Comparison of ENCODE assay signal across 14 cellular contexts in the genomic region with DNA sequence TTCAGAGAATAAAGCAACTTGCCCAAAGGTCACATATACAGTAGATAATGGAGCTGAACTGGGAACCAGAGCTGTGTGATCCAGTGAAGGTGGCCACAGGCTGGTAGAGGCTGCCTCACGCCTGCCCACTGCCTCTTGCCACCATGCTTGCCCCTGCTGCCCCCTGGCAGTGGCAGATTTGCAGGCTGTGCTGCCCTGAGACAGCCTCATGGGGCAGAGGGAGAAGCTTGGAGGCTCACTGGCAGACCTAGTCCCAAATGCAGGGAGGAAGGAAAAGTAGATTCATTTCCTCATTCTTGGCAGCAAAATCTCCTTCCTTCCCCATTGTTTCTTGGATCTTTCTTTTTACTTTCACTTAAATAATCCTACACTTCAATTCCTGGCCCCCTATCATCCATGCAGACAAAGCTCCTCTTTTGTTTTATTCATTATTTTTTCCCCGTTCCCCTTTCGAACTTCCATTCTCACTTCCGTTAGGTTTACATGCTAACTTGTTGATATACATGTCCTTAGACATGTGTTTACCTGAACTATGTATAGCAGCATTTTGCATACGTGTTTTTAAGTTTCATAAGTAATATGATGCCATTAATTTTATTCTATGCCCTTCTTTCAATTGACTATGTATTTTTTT.
DNase-seq lines count a peak whose midpoint lies in the region; ATAC-seq and TF ChIP-seq lines count a peak whose summit lies in the region.
"Had no signal": no experiment of that assay in that cellular context is flagged by ENCODE, and none has a peak within 500 bp of the region (broad histone marks: within the 10 kb centered on the region; RNA-seq: fewer than 3 reads in every experiment).

No MANE protein-coding gene starts in this region.

- no peak overlapping the region for H4K91ac ChIP-seq in neuronal stem cell (ENCODE audit: low read depth, low read length, poor library complexity)

- peaks cover 28% of the 10 kb centered on the region for H3K4me1 Mint-ChIP-seq in activated naive CD4-positive, alpha-beta T cell treated with anti-CD3 and anti-CD28 coated beads for 36 hours (ENCODE audit: low read depth)

- no peaks in the 10 kb centered on the region for H3K36me3 Mint-ChIP-seq in activated naive CD4-positive, alpha-beta T cell treated with anti-CD3 and anti-CD28 coated beads for 36 hours (ENCODE audit: low read depth)
- H3K36me3 Mint-ChIP-seq: activated naive CD4-positive, alpha-beta T cell treated with anti-CD3 and anti-CD28 coated beads, Interleukin-2, amount 50 U/mL, for 24 hours had no signal

- no peak for TF ChIP-seq RAD21 in SK-N-SH (IDR thresholded peaks at IDR 0.05; ENCODE audit: low read length)

- H3K27me3 ChIP-seq in SK-N-SH (ENCODE audit: insufficient read depth): no peaks in the 10 kb centered on the region
- no peaks in the 10 kb centered on the region for H3K27me3 ChIP-seq in RWPE2 (ENCODE audit: insufficient read depth, poor library complexity, severe bottlenecking)
- no peaks in the 10 kb centered on the region for H3K27me3 ChIP-seq in right cardiac atrium (ENCODE audit: control insufficient read depth, insufficient read depth)
- no peaks in the 10 kb centered on the region for H3K27me3 ChIP-seq in thymus (ENCODE audit: control insufficient read depth, insufficient read depth)
- H3K27me3 ChIP-seq in neuronal stem cell (ENCODE audit: control insufficient read depth in 3 of 3, insufficient read depth in 3 of 3, low read depth in 1 of 3, low read length in 3 of 3): peaks cover 0 to 4% (median 0%) of the 10 kb centered on the region in 3 experiments
- no peaks in the 10 kb centered on the region for H3K27me3 ChIP-seq in PC-3 (ENCODE audit: low read length)
- H3K27me3 ChIP-seq: heart left ventricle, sigmoid colon had no signal

- H3K23ac ChIP-seq in neuronal stem cell (ENCODE audit: low read depth, low read length, poor library complexity): no peak overlapping the region

- POLR2A ChIA-PET in SK-N-SH (lab: Yijun Ruan, JAX): no interaction called here
- POLR2A ChIA-PET in PC-3 (lab: Charles Lee; ENCODE audit: unreplicated experiment): interaction anchor here (0.6 kb wide), 1 partner anchor 17 kb away, joined by 3 read pairs; no protein-coding TSS in a partner anchor

- no peaks in the 10 kb centered on the region for H3K9me2 ChIP-seq in SK-N-SH
- no peaks in the 10 kb centered on the region for H3K9me2 ChIP-seq in PC-3 (replicated peaks; ENCODE audit: low read length)

- no peak for DNase-seq in SK-N-SH
- DNase-seq in RWPE2 (ENCODE audit: low spot score): no peak
- peak in 2 of 3 donors; percentile 46 to 65 for DNase-seq in right cardiac atrium
- DNase-seq in neuronal stem cell (ENCODE audit: low spot score): no peak
- DNase-seq in PC-3: no peak
- no peak for DNase-seq in activated naive CD4-positive, alpha-beta T cell treated with anti-CD3 and anti-CD28 coated beads for 36 hours
- DNase-seq: activated CD4-positive, alpha-beta T cell treated with anti-CD3 and anti-CD28 coated beads, Interleukin-2, amount 50 U/mL, for 1 hour; DMS79; heart left ventricle; SHP77; sigmoid colon had no signal

- intact Hi-C loops in right cardiac atrium (cut with DNase I): no loop called here
- intact Hi-C loops in PC-3 (cut with micrococcal nuclease): no loop called here
- intact Hi-C loops in activated naive CD4-positive, alpha-beta T cell treated with anti-CD3 and anti-CD28 coated beads for 36 hours (cut with micrococcal nuclease): no loop called here

- H3K4me1 ChIP-seq in SK-N-SH (ENCODE audit: control insufficient read depth in 1 of 2, insufficient read depth in 2 of 2, low read depth in 1 of 2, low read length in 1 of 2): no peaks in the 10 kb centered on the region; a peak in 1 of 4 replicates
- H3K4me1 ChIP-seq in RWPE2 (ENCODE audit: insufficient read depth, poor library complexity, severe bottlenecking): peaks cover 21% of the 10 kb centered on the region
- no peaks in the 10 kb centered on the region for H3K4me1 ChIP-seq in right cardiac atrium (ENCODE audit: control insufficient read depth, insufficient read depth, low read length)
- peaks cover 53% of the 10 kb centered on the region for H3K4me1 ChIP-seq in thymus (ENCODE audit: control insufficient read depth, insufficient read depth, low read length)
- H3K4me1 ChIP-seq in neuronal stem cell (ENCODE audit: control insufficient read depth in 2 of 2, insufficient read depth in 1 of 2, low read depth in 1 of 2, low read length in 2 of 2): peaks cover 0 to 4% of the 10 kb centered on the region in 2 donors
- 0 out of 2 replicates have a peak, but pooled peaks cover 9% of the 10 kb centered on the region for H3K4me1 ChIP-seq in PC-3 (ENCODE audit: insufficient read depth, low read length)

- H3K4me3 Mint-ChIP-seq in activated naive CD4-positive, alpha-beta T cell treated with anti-CD3 and anti-CD28 coated beads for 36 hours: no peak overlapping the region
- H3K4me3 Mint-ChIP-seq: activated naive CD4-positive, alpha-beta T cell treated with anti-CD3 and anti-CD28 coated beads, Interleukin-2, amount 50 U/mL, for 24 hours had no signal

- H3K36me3 ChIP-seq in SK-N-SH (replicated peaks in 1 of 2; ENCODE audit: control insufficient read depth in 1 of 2, insufficient read depth in 2 of 2, low read length in 1 of 2): no peaks in the 10 kb centered on the region
- no peaks in the 10 kb centered on the region for H3K36me3 ChIP-seq in RWPE2 (ENCODE audit: low read depth)
- H3K36me3 ChIP-seq in thymus (ENCODE audit: control insufficient read depth, insufficient read depth): no peaks in the 10 kb centered on the region
- no peaks in the 10 kb centered on the region for H3K36me3 ChIP-seq in neuronal stem cell (replicated peaks in 1 of 2; ENCODE audit: control insufficient read depth in 2 of 2, insufficient read depth in 2 of 2, low read length in 2 of 2)
- no peaks in the 10 kb centered on the region for H3K36me3 ChIP-seq in PC-3 (ENCODE audit: low read depth, low read length)
- H3K36me3 ChIP-seq: heart left ventricle, sigmoid colon had no signal

- H3K27me3 Mint-ChIP-seq in activated naive CD4-positive, alpha-beta T cell treated with anti-CD3 and anti-CD28 coated beads for 36 hours (ENCODE audit: low read depth): peaks cover 3% of the 10 kb centered on the region
- H3K27me3 Mint-ChIP-seq: activated naive CD4-positive, alpha-beta T cell treated with anti-CD3 and anti-CD28 coated beads, Interleukin-2, amount 50 U/mL, for 24 hours had no signal

- WGBS in SK-N-SH (ENCODE audit: low lambda C conversion rate): 87% methylated on average over 4 of the region's 5 CpGs
- 67% methylated on average over 5 of the region's 5 CpGs for WGBS in right cardiac atrium
- WGBS in thymus: 94% methylated on average over 5 of the region's 5 CpGs
- WGBS in neuronal stem cell (ENCODE audit: extremely low coverage in 2 of 2, insufficient read length in 2 of 2, insufficient replicate concordance in 1 of 2), 2 donors: 100% methylated on average over 3 of the region's 5 CpGs; no CpG with 5 or more reads in 1 of the 2 donors

- H3K18ac ChIP-seq in neuronal stem cell (ENCODE audit: low read length): no peak overlapping the region

- H3K9me3 ChIP-seq in SK-N-SH (no peaks in the 10 kb centered on the region), RWPE2 (ENCODE audit: severe bottlenecking) (no peaks in the 10 kb centered on the region), right cardiac atrium (ENCODE audit: control insufficient read depth, low read length) (no peaks in the 10 kb centered on the region), thymus (ENCODE audit: control insufficient read depth) (no peaks in the 10 kb centered on the region), neuronal stem cell (replicated peaks in 1 of 2; ENCODE audit: control insufficient read depth in 2 of 2, insufficient read depth in 1 of 2, low read depth in 1 of 2, low read length in 2 of 2) (no peaks in the 10 kb centered on the region), PC-3 (ENCODE audit: low read length) (no peaks in the 10 kb centered on the region)
- H3K9me3 ChIP-seq: heart left ventricle, sigmoid colon had no signal

- H3K9me3 Mint-ChIP-seq in activated naive CD4-positive, alpha-beta T cell treated with anti-CD3 and anti-CD28 coated beads for 36 hours: no peaks in the 10 kb centered on the region
- H3K9me3 Mint-ChIP-seq: activated naive CD4-positive, alpha-beta T cell treated with anti-CD3 and anti-CD28 coated beads, Interleukin-2, amount 50 U/mL, for 24 hours had no signal

- H2AFZ ChIP-seq in SK-N-SH (ENCODE audit: low read depth) (no peak overlapping the region), neuronal stem cell (ENCODE audit: low read length) (no peak overlapping the region), PC-3 (ENCODE audit: low read length) (no peak overlapping the region)

- H3K4ac ChIP-seq in neuronal stem cell (ENCODE audit: low read length): no peak overlapping the region

- H2BK15ac ChIP-seq in neuronal stem cell (ENCODE audit: low read length): no peak overlapping the region

- BruUV-seq in PC-3 (replicated peaks; lab: Mats Ljungman, UMichigan): no TSS peak

- TF ChIP-seq EP300 in SK-N-SH (IDR thresholded peaks at IDR 0.05; ENCODE audit: borderline replicate concordance in 1 of 2, low read depth in 1 of 2, low read length in 1 of 2): no peak

- no peak overlapping the region for H3K27ac Mint-ChIP-seq in activated naive CD4-positive, alpha-beta T cell treated with anti-CD3 and anti-CD28 coated beads for 36 hours
- H3K27ac Mint-ChIP-seq: activated naive CD4-positive, alpha-beta T cell treated with anti-CD3 and anti-CD28 coated beads, Interleukin-2, amount 50 U/mL, for 24 hours had no signal

- H3K9ac ChIP-seq in SK-N-SH (no peak overlapping the region), neuronal stem cell (ENCODE audit: low read depth, low read length, poor library complexity) (no peak overlapping the region), PC-3 (ENCODE audit: low read length) (no peak overlapping the region)

- TF ChIP-seq CTCF in SK-N-SH (IDR thresholded peaks at IDR 0.05) (no peak), RWPE2 (IDR thresholded peaks at IDR 0.05; ENCODE audit: poor library complexity, severe bottlenecking) (no peak), PC-3 (conservative IDR thresholded peaks at IDR 0.05; ENCODE audit: low read depth, low read length) (no peak)

- CTCF ChIA-PET in SK-N-SH (lab: Yijun Ruan, JAX): interaction anchor here (0.8 to 3.5 kb wide), 3 partner anchors 8 to 68 kb away, joined by 3 to 14 read pairs (median 4); no protein-coding TSS in a partner anchor
- CTCF ChIA-PET in PC-3 (lab: Charles Lee): interaction anchor here (0.5 kb wide), 1 partner anchor 112 kb away, joined by 4 read pairs; no protein-coding TSS in a partner anchor
- CTCF ChIA-PET in activated naive CD4-positive, alpha-beta T cell treated with anti-CD3 and anti-CD28 coated beads for 36 hours (lab: Charles Lee): interaction anchor here (0.5 kb wide), 1 partner anchor 71 kb away, joined by 3 read pairs; no protein-coding TSS in a partner anchor

- H3K14ac ChIP-seq in neuronal stem cell (ENCODE audit: low read length): no peak overlapping the region

- no peak overlapping the region for H2BK120ac ChIP-seq in neuronal stem cell (ENCODE audit: low read depth, low read length)

- H4K8ac ChIP-seq in neuronal stem cell (ENCODE audit: low read depth, low read length): no peak overlapping the region

- no peak overlapping the region for H2AK5ac ChIP-seq in neuronal stem cell (ENCODE audit: low read depth, low read length)

- H3K4me2 ChIP-seq in SK-N-SH (no peak overlapping the region), neuronal stem cell (ENCODE audit: insufficient read depth, low read length, poor library complexity, severe bottlenecking) (no peak overlapping the region), PC-3 (ENCODE audit: low read length) (no peak overlapping the region)

- H3K4me3 ChIP-seq in SK-N-SH (ENCODE audit: low read depth in 2 of 2, low read length in 1 of 2) (no peak overlapping the region), RWPE2 (ENCODE audit: severe bottlenecking) (no peak overlapping the region), right cardiac atrium (ENCODE audit: low read length) (no peak overlapping the region), thymus (ENCODE audit: low read length) (no peak overlapping the region), neuronal stem cell (ENCODE audit: low read length in 2 of 2) (peak overlapping the region in 1 of 2 donors; percentile 54), PC-3 (ENCODE audit: low read length) (no peak overlapping the region)
- H3K4me3 ChIP-seq: heart left ventricle, sigmoid colon had no signal

- no peak overlapping the region for H2BK12ac ChIP-seq in neuronal stem cell (ENCODE audit: low read length)

- H3K79me2 ChIP-seq in SK-N-SH (ENCODE audit: insufficient read depth) (no peaks in the 10 kb centered on the region), PC-3 (ENCODE audit: low read length) (no peaks in the 10 kb centered on the region)

- H4K20me1 ChIP-seq in SK-N-SH (ENCODE audit: insufficient read depth): no peaks in the 10 kb centered on the region
- no peaks in the 10 kb centered on the region for H4K20me1 ChIP-seq in PC-3 (ENCODE audit: low read length)

- H3K27ac ChIP-seq in SK-N-SH (ENCODE audit: low read depth in 2 of 2, low read length in 1 of 2) (no peak overlapping the region), RWPE2 (ENCODE audit: poor library complexity, severe bottlenecking) (peak overlapping the region; percentile 40), right cardiac atrium (ENCODE audit: low read length) (no peak overlapping the region), thymus (ENCODE audit: low read depth) (peak overlapping the region; percentile 78), neuronal stem cell (replicated peaks; ENCODE audit: low read length) (no peak overlapping the region), PC-3 (ENCODE audit: low read length) (no peak overlapping the region)
- H3K27ac ChIP-seq: sigmoid colon had no signal

- no peaks in the 10 kb centered on the region for H3K79me1 ChIP-seq in neuronal stem cell (ENCODE audit: low read depth, low read length)

- H3F3A ChIP-seq in SK-N-SH (replicated peaks; ENCODE audit: insufficient read depth) (no peaks in the 10 kb centered on the region), PC-3 (ENCODE audit: low read length, unreplicated experiment) (no peaks in the 10 kb centered on the region)

- no peak overlapping the region for H2BK5ac ChIP-seq in neuronal stem cell (ENCODE audit: low read length)

- ATAC-seq in SK-N-SH treated with all-trans-retinoic acid at 6 μM for 48 hours (peak; percentile 62), RWPE2 (ENCODE audit: low read depth) (no peak), right cardiac atrium (peak in 1 of 2 donors; percentile 50), PC-3 (no peak)

Comparison
In these comparisons a context has a peak if more than half of its experiments do, and no peak if none do; other contexts are left out.
1. DNase-seq: peak in right cardiac atrium (2 of 3); none in SK-N-SH (single experiment), RWPE2 (single experiment), neuronal stem cell (single experiment), PC-3 (single experiment) and activated naive CD4-positive, alpha-beta T cell treated with anti-CD3 and anti-CD28 coated beads for 36 hours (single experiment).
2. H3K27ac ChIP-seq: peak in RWPE2 (single experiment) and thymus (single experiment); none in SK-N-SH (0 of 2), right cardiac atrium (single experiment), neuronal stem cell (single experiment) and PC-3 (single experiment).